In the genomic region with DNA sequence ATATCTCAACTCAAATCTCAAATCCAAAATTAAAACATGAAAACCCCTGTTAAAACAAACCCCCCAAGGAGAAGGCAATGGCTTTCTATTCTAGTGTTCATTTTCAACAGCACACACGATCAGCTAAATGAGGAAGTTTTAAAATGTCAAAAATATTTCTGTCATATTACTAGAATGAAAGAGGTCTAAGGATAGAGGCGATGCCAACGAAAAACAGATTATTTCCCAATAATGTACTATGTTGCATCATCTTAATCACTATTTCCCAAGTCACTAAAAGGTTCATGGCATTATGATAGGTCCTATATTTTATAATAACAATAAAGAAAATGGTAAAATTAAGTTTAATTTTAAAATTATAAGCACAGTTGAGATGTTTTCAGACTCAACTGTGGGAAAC, we compare ENCODE assay signal across 2 cellular contexts.
TF ChIP-seq lines count a peak whose summit lies in the region.

No MANE protein-coding gene starts in this region.

TF ChIP-seq in IMR-90, 13 proteins besides CTCF, POLR2A, EP300 and RAD21:
- TF ChIP-seq CEBPB (IDR thresholded peaks at IDR 0.05; ENCODE audit: low read depth, low read length) = peak; percentile 87
- no peak for TF ChIP-seq ELK1 (IDR thresholded peaks at IDR 0.05; ENCODE audit: borderline replicate concordance, low read depth, low read length)

TF ChIP-seq in HepG2, 621 proteins besides CTCF, POLR2A, EP300 and RAD21:
- TF ChIP-seq ESRRA (CRISPR knock-in tag; IDR thresholded peaks at IDR 0.05; ENCODE audit: low read depth) (no peak), GLI4 (CRISPR knock-in tag; IDR thresholded peaks at IDR 0.05; ENCODE audit: borderline replicate concordance) (no peak), YEATS4 (CRISPR knock-in tag; IDR thresholded peaks at IDR 0.05; ENCODE audit: borderline replicate concordance) (no peak), CSRNP2 (CRISPR knock-in tag; conservative IDR thresholded peaks at IDR 0.05; ENCODE audit: low read depth) (no peak), DNMT1 (CRISPR knock-in tag; IDR thresholded peaks at IDR 0.05) (no peak), TOE1 (CRISPR knock-in tag; IDR thresholded peaks at IDR 0.05) (no peak), HNRNPLL (IDR thresholded peaks at IDR 0.05; ENCODE audit: low read depth, low read length, poor library complexity, severe bottlenecking) (no peak), ATF7 (IDR thresholded peaks at IDR 0.05) (peak; percentile 22; the same call in 1 of the 2 replicates), ATF7 (CRISPR knock-in tag; IDR thresholded peaks at IDR 0.05) (no peak), MEIS1 (CRISPR knock-in tag; IDR thresholded peaks at IDR 0.05; ENCODE audit: borderline replicate concordance) (no peak), ZSCAN30 (CRISPR knock-in tag; IDR thresholded peaks at IDR 0.05) (no peak), CEBPB (IDR thresholded peaks at IDR 0.05; ENCODE audit: borderline replicate concordance, low read depth, low read length) (peak; percentile 87), ZBTB8A (CRISPR knock-in tag; IDR thresholded peaks at IDR 0.05; ENCODE audit: borderline replicate concordance, low read depth) (no peak), RXRB (CRISPR knock-in tag; IDR thresholded peaks at IDR 0.05; ENCODE audit: borderline replicate concordance) (no peak), THRA (CRISPR knock-in tag; IDR thresholded peaks at IDR 0.05; ENCODE audit: borderline replicate concordance) (no peak), TRAFD1 (CRISPR knock-in tag; IDR thresholded peaks at IDR 0.05; ENCODE audit: borderline replicate concordance) (no peak), SNAPC5 (CRISPR knock-in tag; IDR thresholded peaks at IDR 0.05; ENCODE audit: borderline replicate concordance) (no peak), KIAA2018 (CRISPR knock-in tag; IDR thresholded peaks at IDR 0.05; ENCODE audit: borderline replicate concordance) (no peak), KDM5A (IDR thresholded peaks at IDR 0.05; ENCODE audit: borderline replicate concordance, low read length) (no peak), PAX8 (CRISPR knock-in tag; IDR thresholded peaks at IDR 0.05; ENCODE audit: borderline replicate concordance) (no peak), CEBPG (CRISPR knock-in tag; IDR thresholded peaks at IDR 0.05) (peak; percentile 79), SMARCC2 (IDR thresholded peaks at IDR 0.05) (no peak), ZNF776 (CRISPR knock-in tag; IDR thresholded peaks at IDR 0.05) (no peak), ATF4 (CRISPR knock-in tag; IDR thresholded peaks at IDR 0.05) (peak in 1 of 2 experiments; percentile 84; a peak in 3 of 4 replicates), NCOR1 (IDR thresholded peaks at IDR 0.05; ENCODE audit: borderline replicate concordance, low read length) (no peak), E2F1 (CRISPR knock-in tag; IDR thresholded peaks at IDR 0.05) (no peak), HNRNPL (IDR thresholded peaks at IDR 0.05; ENCODE audit: low read depth, low read length) (no peak), NR1H2 (CRISPR knock-in tag; IDR thresholded peaks at IDR 0.05; ENCODE audit: borderline replicate concordance, low read depth) (no peak), MIER2 (CRISPR knock-in tag; IDR thresholded peaks at IDR 0.05) (no peak), DNMT3B (CRISPR knock-in tag; conservative IDR thresholded peaks at IDR 0.05) (no peak), SRSF9 (IDR thresholded peaks at IDR 0.05; ENCODE audit: borderline replicate concordance, insufficient read depth, low read depth, low read length, poor library complexity, severe bottlenecking) (no peak), KLF11 (CRISPR knock-in tag; IDR thresholded peaks at IDR 0.05) (no peak)
- TF ChIP-seq, protein P1, sequence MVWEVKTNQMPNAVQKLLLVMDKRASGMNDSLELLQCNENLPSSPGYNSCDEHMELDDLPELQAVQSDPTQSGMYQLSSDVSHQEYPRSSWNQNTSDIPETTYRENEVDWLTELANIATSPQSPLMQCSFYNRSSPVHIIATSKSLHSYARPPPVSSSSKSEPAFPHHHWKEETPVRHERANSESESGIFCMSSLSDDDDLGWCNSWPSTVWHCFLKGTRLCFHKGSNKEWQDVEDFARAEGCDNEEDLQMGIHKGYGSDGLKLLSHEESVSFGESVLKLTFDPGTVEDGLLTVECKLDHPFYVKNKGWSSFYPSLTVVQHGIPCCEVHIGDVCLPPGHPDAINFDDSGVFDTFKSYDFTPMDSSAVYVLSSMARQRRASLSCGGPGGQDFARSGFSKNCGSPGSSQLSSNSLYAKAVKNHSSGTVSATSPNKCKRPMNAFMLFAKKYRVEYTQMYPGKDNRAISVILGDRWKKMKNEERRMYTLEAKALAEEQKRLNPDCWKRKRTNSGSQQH (CRISPR knock-in tag; IDR thresholded peaks at IDR 0.05; ENCODE audit: low read depth) = no peak
- TF ChIP-seq, protein P2, sequence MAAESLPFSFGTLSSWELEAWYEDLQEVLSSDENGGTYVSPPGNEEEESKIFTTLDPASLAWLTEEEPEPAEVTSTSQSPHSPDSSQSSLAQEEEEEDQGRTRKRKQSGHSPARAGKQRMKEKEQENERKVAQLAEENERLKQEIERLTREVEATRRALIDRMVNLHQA (CRISPR knock-in tag; IDR thresholded peaks at IDR 0.05) = no peak
- TF ChIP-seq, protein P3, sequence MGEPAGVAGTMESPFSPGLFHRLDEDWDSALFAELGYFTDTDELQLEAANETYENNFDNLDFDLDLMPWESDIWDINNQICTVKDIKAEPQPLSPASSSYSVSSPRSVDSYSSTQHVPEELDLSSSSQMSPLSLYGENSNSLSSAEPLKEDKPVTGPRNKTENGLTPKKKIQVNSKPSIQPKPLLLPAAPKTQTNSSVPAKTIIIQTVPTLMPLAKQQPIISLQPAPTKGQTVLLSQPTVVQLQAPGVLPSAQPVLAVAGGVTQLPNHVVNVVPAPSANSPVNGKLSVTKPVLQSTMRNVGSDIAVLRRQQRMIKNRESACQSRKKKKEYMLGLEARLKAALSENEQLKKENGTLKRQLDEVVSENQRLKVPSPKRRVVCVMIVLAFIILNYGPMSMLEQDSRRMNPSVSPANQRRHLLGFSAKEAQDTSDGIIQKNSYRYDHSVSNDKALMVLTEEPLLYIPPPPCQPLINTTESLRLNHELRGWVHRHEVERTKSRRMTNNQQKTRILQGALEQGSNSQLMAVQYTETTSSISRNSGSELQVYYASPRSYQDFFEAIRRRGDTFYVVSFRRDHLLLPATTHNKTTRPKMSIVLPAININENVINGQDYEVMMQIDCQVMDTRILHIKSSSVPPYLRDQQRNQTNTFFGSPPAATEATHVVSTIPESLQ (CRISPR knock-in tag; conservative IDR thresholded peaks at IDR 0.05) = no peak
- TF ChIP-seq, protein P4, sequence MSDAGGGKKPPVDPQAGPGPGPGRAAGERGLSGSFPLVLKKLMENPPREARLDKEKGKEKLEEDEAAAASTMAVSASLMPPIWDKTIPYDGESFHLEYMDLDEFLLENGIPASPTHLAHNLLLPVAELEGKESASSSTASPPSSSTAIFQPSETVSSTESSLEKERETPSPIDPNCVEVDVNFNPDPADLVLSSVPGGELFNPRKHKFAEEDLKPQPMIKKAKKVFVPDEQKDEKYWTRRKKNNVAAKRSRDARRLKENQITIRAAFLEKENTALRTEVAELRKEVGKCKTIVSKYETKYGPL (CRISPR knock-in tag; IDR thresholded peaks at IDR 0.05) = no peak
